ENCODE assay signal across 25 cellular contexts in the genomic region with DNA sequence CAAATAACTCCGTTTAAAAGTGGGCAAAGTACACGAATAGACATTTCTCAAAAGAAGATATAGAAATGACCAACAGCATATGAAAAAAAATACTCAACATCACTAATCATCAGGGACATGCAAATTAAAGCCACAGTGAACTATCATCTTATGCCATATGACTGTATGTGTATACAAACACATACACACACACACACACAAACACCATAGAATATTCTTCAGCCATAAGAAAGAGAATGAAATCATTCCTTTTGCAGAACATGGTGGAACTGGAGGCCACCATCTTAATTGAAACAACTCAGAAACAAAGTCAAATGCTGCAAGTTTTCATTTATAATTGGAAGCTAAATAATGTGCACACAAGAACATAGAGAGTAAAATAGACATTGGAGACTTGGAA.
DNase-seq lines count a peak whose midpoint lies in the region; ATAC-seq and TF ChIP-seq lines count a peak whose summit lies in the region.
"Had no signal": no experiment of that assay in that cellular context is flagged by ENCODE, and none has a peak within 500 bp of the region (broad histone marks: within the 10 kb centered on the region; RNA-seq: fewer than 3 reads in every experiment).

No MANE protein-coding gene starts in this region.

- H4K20me1 ChIP-seq in OCI-LY3 (ENCODE audit: insufficient read depth, low read length), result no peaks in the 10 kb centered on the region
- H4K20me1 ChIP-seq: BLaER1 treated with 17β-estradiol and CSF1 and Interleukin-3, amounts not matched to agents 10 nM and 100 nM had no signal

- no peak overlapping the region for H3K9ac ChIP-seq in OCI-LY3 (ENCODE audit: low read length)
- H3K9ac ChIP-seq: BLaER1 treated with 17β-estradiol and CSF1 and Interleukin-3, amounts not matched to agents 10 nM and 100 nM; KMS-11 had no signal

- peak overlapping the region; percentile 28; the same call in 1 of the 2 replicates for H3K4me2 ChIP-seq in OCI-LY3 (ENCODE audit: low read length)
- H3K4me2 ChIP-seq: BLaER1 treated with 17β-estradiol and CSF1 and Interleukin-3, amounts not matched to agents 10 nM and 100 nM; KMS-11 had no signal

- H3K4me1 ChIP-seq in OCI-LY3 (ENCODE audit: low read length), result peaks cover 19% of the 10 kb centered on the region
- H3K4me1 ChIP-seq: BLaER1 treated with 17β-estradiol and CSF1 and Interleukin-3, amounts not matched to agents 10 nM and 100 nM; Caco-2; HAP-1 had no signal

- H3K27me3 ChIP-seq in OCI-LY3 (ENCODE audit: low read depth, low read length) (no peaks in the 10 kb centered on the region), MG63 (no peaks in the 10 kb centered on the region)
- H3K27me3 ChIP-seq: BLaER1 treated with 17β-estradiol and CSF1 and Interleukin-3, amounts not matched to agents 10 nM and 100 nM had no signal

- TF ChIP-seq CTCF in OCI-LY3 (IDR thresholded peaks at IDR 0.05; ENCODE audit: low read depth, low read length), result no peak

- ATAC-seq in GM18868 (IDR thresholded peaks at IDR 0.05; ENCODE audit: unreplicated experiment), result no peak

- H3K36me3 ChIP-seq in OCI-LY3 (replicated peaks; ENCODE audit: low read depth, low read length), result peaks cover 7% of the 10 kb centered on the region
- H3K36me3 ChIP-seq in MG63, result no peaks in the 10 kb centered on the region
- H3K36me3 ChIP-seq: BLaER1 treated with 17β-estradiol and CSF1 and Interleukin-3, amounts not matched to agents 10 nM and 100 nM; HAP-1 had no signal

- no peak overlapping the region for H2AFZ ChIP-seq in OCI-LY3 (ENCODE audit: low read depth, low read length)

- peak overlapping the region; percentile 51; the same call in 1 of the 2 replicates for H3K27ac ChIP-seq in OCI-LY3 (ENCODE audit: low read length)
- H3K27ac ChIP-seq: BLaER1 treated with 17β-estradiol and CSF1 and Interleukin-3, amounts not matched to agents 10 nM and 100 nM; KMS-11; SK-N-MC had no signal

- DNase-seq in NOMO-1 treated with DMSO at 0.1 percent for 48 hours (lab: John Stamatoyannopoulos, UW; ENCODE audit: unreplicated experiment) (peak; percentile 15), NOMO-1 treated with dmso at 0.1 percent for 144 hours (lab: John Stamatoyannopoulos, UW; ENCODE audit: unreplicated experiment) (no peak), Kasumi-1 (lab: John Stamatoyannopoulos, UW) (peak; percentile 26 to 27), kidney tubule cell (ENCODE audit: low spot score) (peak; percentile 15), MG63 (no peak)
- DNase-seq in activated naive CD4-positive, alpha-beta T cell (lab: John Stamatoyannopoulos, UW), result no peak
- DNase-seq: AML-193; Caco-2; CD4-positive, alpha-beta memory T cell; GOT3; HFFc6; NCI-H1105 treated with DMSO at 0.1 percent for 48 hours; NCI-H2029 treated with DMSO at 0.1 percent for 48 hours; NCI-H2171; NCI-H226; NCI-H510A; NK-92 treated with Interleukin-12 subunit alpha and Interleukin-12 subunit beta, amount 100 ng/mL, for 24 hours; SIG-M5; SW 1271 had no signal

- no peak overlapping the region for H3K4me3 ChIP-seq in OCI-LY3 (ENCODE audit: low read length)
- no peak overlapping the region for H3K4me3 ChIP-seq in MG63
- H3K4me3 ChIP-seq: BLaER1 treated with 17β-estradiol and CSF1 and Interleukin-3, amounts not matched to agents 10 nM and 100 nM; HAP-1; SK-N-MC had no signal

- no peaks in the 10 kb centered on the region for H3K9me3 ChIP-seq in OCI-LY3 (ENCODE audit: insufficient read depth, low read length)
- peaks cover 8% of the 10 kb centered on the region; the same call in 1 of the 2 replicates for H3K9me3 ChIP-seq in MG63
- H3K9me3 ChIP-seq: Caco-2, HAP-1 had no signal

- no peaks in the 10 kb centered on the region for H3K79me2 ChIP-seq in OCI-LY3 (ENCODE audit: low read length)

Comparison
In these comparisons a context has a peak if more than half of its experiments do, and no peak if none do; other contexts are left out.
1. DNase-seq: peak in NOMO-1 treated with DMSO at 0.1 percent for 48 hours (single experiment), Kasumi-1 (2 of 2) and kidney tubule cell (single experiment); none in NOMO-1 treated with dmso at 0.1 percent for 144 hours (single experiment), MG63 (single experiment) and activated naive CD4-positive, alpha-beta T cell (0 of 4).